ENCODE assay signal across 1 cellular context in the genomic region with DNA sequence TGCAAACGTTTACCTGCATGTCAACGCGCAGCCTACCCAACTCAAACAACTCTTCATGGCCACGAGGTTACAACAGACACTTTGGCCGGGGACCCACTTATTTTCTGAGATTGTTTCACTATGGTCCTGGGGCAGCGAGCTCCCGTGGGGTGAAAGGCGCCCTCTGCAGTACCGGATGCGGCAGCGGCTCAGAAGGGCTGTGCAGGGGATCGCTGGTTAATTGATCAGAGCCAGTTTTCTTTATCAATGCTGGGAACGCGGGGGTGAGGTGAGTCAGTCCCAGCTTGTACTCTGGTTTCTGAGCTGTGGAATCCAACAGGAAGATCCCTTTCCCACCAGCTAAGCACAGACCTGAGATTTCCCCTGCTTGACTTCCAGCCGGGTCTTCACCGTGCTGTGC.
TF ChIP-seq lines count a peak whose summit lies in the region.

No MANE protein-coding gene starts in this region.

TF ChIP-seq in liver, 16 proteins besides CTCF, POLR2A, EP300 and RAD21 (continued from another document):
- TF ChIP-seq, protein P1, sequence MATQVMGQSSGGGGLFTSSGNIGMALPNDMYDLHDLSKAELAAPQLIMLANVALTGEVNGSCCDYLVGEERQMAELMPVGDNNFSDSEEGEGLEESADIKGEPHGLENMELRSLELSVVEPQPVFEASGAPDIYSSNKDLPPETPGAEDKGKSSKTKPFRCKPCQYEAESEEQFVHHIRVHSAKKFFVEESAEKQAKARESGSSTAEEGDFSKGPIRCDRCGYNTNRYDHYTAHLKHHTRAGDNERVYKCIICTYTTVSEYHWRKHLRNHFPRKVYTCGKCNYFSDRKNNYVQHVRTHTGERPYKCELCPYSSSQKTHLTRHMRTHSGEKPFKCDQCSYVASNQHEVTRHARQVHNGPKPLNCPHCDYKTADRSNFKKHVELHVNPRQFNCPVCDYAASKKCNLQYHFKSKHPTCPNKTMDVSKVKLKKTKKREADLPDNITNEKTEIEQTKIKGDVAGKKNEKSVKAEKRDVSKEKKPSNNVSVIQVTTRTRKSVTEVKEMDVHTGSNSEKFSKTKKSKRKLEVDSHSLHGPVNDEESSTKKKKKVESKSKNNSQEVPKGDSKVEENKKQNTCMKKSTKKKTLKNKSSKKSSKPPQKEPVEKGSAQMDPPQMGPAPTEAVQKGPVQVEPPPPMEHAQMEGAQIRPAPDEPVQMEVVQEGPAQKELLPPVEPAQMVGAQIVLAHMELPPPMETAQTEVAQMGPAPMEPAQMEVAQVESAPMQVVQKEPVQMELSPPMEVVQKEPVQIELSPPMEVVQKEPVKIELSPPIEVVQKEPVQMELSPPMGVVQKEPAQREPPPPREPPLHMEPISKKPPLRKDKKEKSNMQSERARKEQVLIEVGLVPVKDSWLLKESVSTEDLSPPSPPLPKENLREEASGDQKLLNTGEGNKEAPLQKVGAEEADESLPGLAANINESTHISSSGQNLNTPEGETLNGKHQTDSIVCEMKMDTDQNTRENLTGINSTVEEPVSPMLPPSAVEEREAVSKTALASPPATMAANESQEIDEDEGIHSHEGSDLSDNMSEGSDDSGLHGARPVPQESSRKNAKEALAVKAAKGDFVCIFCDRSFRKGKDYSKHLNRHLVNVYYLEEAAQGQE (IDR thresholded peaks at IDR 0.05): no peak
- TF ChIP-seq HNF4A (conservative IDR thresholded peaks at IDR 0.05): no peak
- TF ChIP-seq, protein P2, sequence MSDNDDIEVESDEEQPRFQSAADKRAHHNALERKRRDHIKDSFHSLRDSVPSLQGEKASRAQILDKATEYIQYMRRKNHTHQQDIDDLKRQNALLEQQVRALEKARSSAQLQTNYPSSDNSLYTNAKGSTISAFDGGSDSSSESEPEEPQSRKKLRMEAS (IDR thresholded peaks at IDR 0.05): no peak
- TF ChIP-seq YY1 (IDR thresholded peaks at IDR 0.05): no peak
- TF ChIP-seq, protein P3, sequence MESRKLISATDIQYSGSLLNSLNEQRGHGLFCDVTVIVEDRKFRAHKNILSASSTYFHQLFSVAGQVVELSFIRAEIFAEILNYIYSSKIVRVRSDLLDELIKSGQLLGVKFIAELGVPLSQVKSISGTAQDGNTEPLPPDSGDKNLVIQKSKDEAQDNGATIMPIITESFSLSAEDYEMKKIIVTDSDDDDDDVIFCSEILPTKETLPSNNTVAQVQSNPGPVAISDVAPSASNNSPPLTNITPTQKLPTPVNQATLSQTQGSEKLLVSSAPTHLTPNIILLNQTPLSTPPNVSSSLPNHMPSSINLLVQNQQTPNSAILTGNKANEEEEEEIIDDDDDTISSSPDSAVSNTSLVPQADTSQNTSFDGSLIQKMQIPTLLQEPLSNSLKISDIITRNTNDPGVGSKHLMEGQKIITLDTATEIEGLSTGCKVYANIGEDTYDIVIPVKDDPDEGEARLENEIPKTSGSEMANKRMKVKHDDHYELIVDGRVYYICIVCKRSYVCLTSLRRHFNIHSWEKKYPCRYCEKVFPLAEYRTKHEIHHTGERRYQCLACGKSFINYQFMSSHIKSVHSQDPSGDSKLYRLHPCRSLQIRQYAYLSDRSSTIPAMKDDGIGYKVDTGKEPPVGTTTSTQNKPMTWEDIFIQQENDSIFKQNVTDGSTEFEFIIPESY (IDR thresholded peaks at IDR 0.05): no peak
- TF ChIP-seq SP1 (IDR thresholded peaks at IDR 0.05): no peak
